1 cellular context compared by ENCODE assay signal in genomic region chr18:59885579-59886163, GRCh38.
TF ChIP-seq lines count a peak whose summit lies in the region.

No MANE protein-coding gene starts in this region.

TF ChIP-seq in HepG2, 621 proteins besides CTCF, POLR2A, EP300 and RAD21 (continued from another document):
- TF ChIP-seq, protein P1, sequence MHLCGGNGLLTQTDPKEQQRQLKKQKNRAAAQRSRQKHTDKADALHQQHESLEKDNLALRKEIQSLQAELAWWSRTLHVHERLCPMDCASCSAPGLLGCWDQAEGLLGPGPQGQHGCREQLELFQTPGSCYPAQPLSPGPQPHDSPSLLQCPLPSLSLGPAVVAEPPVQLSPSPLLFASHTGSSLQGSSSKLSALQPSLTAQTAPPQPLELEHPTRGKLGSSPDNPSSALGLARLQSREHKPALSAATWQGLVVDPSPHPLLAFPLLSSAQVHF (CRISPR knock-in tag; IDR thresholded peaks at IDR 0.05): no peak
- TF ChIP-seq GPN1 (CRISPR knock-in tag; IDR thresholded peaks at IDR 0.05; ENCODE audit: borderline replicate concordance): no peak
- no peak for TF ChIP-seq ZNF362 (CRISPR knock-in tag; IDR thresholded peaks at IDR 0.05; ENCODE audit: borderline replicate concordance)
- TF ChIP-seq NFAT5 (CRISPR knock-in tag; IDR thresholded peaks at IDR 0.05): no peak
- TF ChIP-seq GZF1 (CRISPR knock-in tag; IDR thresholded peaks at IDR 0.05): no peak
- TF ChIP-seq KLF12 (CRISPR knock-in tag; IDR thresholded peaks at IDR 0.05; ENCODE audit: borderline replicate concordance): no peak
- TF ChIP-seq THAP7 (CRISPR knock-in tag; IDR thresholded peaks at IDR 0.05): no peak
- no peak for TF ChIP-seq MTF2 (CRISPR knock-in tag; IDR thresholded peaks at IDR 0.05; ENCODE audit: borderline replicate concordance)
- no peak for TF ChIP-seq NPAS2 (CRISPR knock-in tag; IDR thresholded peaks at IDR 0.05; ENCODE audit: borderline replicate concordance)
- no peak for TF ChIP-seq THRA (CRISPR knock-in tag; IDR thresholded peaks at IDR 0.05; ENCODE audit: borderline replicate concordance)
- no peak for TF ChIP-seq HOMEZ (CRISPR knock-in tag; IDR thresholded peaks at IDR 0.05; ENCODE audit: low read depth)
- no peak for TF ChIP-seq MAFF (IDR thresholded peaks at IDR 0.05; ENCODE audit: low read depth, low read length)
- no peak for TF ChIP-seq YY1 (IDR thresholded peaks at IDR 0.05; ENCODE audit: insufficient read depth, insufficient replicate concordance, low read depth, low read length)
- TF ChIP-seq RARA (CRISPR knock-in tag; IDR thresholded peaks at IDR 0.05): no peak
- no peak for TF ChIP-seq ZNF557 (CRISPR knock-in tag; IDR thresholded peaks at IDR 0.05)
